In genomic region chr4:126869967-126870366, GRCh38 we compare ENCODE assay signal across 16 cellular contexts.
"Had no signal": no experiment of that assay in that cellular context is flagged by ENCODE, and none has a peak within 500 bp of the region (broad histone marks: within the 10 kb centered on the region; RNA-seq: fewer than 3 reads in every experiment).

No MANE protein-coding gene starts in this region.

- H3K27ac Mint-ChIP-seq: naive thymus-derived CD8-positive, alpha-beta T cell had no signal

- DNase-seq: effector memory CD4-positive, alpha-beta T cell; foreskin melanocyte; head of caudate nucleus; left colon; naive thymus-derived CD8-positive, alpha-beta T cell; psoas muscle; sigmoid colon; stimulated activated CD4-positive, alpha-beta T cell treated with anti-CD3 and anti-CD28 coated beads, Interleukin-12 subunit alpha, Interleukin-12 subunit beta, amount 100 ng/mL, for 4 hours; stimulated activated naive CD4-positive, alpha-beta T cell; stomach; substantia nigra; transverse colon had no signal

- H3K4me3 ChIP-seq: hepatocyte, psoas muscle, sigmoid colon, skin epidermis, stomach, thoracic aorta, transverse colon had no signal

- H3K27ac ChIP-seq: hepatocyte, neutrophil, psoas muscle, sigmoid colon, skin epidermis, stomach, thoracic aorta, transverse colon had no signal

- H3K4me1 Mint-ChIP-seq: naive thymus-derived CD8-positive, alpha-beta T cell had no signal

- H3K27me3 ChIP-seq: hepatocyte, neutrophil, sigmoid colon, stomach, transverse colon had no signal

- H3K9me3 ChIP-seq: neutrophil, sigmoid colon had no signal

- H3K4me1 ChIP-seq: psoas muscle, sigmoid colon, stomach, transverse colon had no signal

- H3K36me3 ChIP-seq: neutrophil, sigmoid colon, stomach, thoracic aorta, transverse colon had no signal

- ATAC-seq: left colon; naive thymus-derived CD8-positive, alpha-beta T cell; psoas muscle had no signal

- H3K4me3 Mint-ChIP-seq: naive thymus-derived CD8-positive, alpha-beta T cell had no signal

- H3K27me3 Mint-ChIP-seq: naive thymus-derived CD8-positive, alpha-beta T cell had no signal
